8 cellular contexts compared by ENCODE assay signal in genomic region chrX:3548743-3549441, GRCh38.
DNase-seq lines count a peak whose midpoint lies in the region; ATAC-seq and TF ChIP-seq lines count a peak whose summit lies in the region.

No MANE protein-coding gene starts in this region.

- TF ChIP-seq CTCF in AG04450 (IDR thresholded peaks at IDR 0.05; ENCODE audit: low read depth, low read length), result peak; percentile 47

- H3K4me3 Mint-ChIP-seq in stimulated activated effector memory CD8-positive, alpha-beta T cell treated with anti-CD3 and anti-CD28 coated beads, Interleukin-12 subunit alpha, Interleukin-12 subunit beta, amount 100 ng/mL, for 72 hours, result no peak overlapping the region

- DNase-seq in AG04450 (ENCODE audit: low read depth, low spot score) (peak; percentile 62), MV-4-11 (lab: John Stamatoyannopoulos, UW) (peak; percentile 70), left lobe of liver (ENCODE audit: low spot score) (no peak), NCI-H2029 (lab: John Stamatoyannopoulos, UW) (no peak)
- no peak for DNase-seq in NK-92 treated with Interleukin-12 subunit alpha and Interleukin-12 subunit beta, amount 100 ng/mL, for 24 hours (lab: John Stamatoyannopoulos, UW)
- DNase-seq in stimulated activated effector memory CD8-positive, alpha-beta T cell treated with anti-CD3 and anti-CD28 coated beads, Interleukin-12 subunit alpha, Interleukin-12 subunit beta, amount 100 ng/mL, for 72 hours (ENCODE audit: low spot score in 2 of 2), result no peak

- no peaks in the 10 kb centered on the region for H3K4me1 Mint-ChIP-seq in stimulated activated effector memory CD8-positive, alpha-beta T cell treated with anti-CD3 and anti-CD28 coated beads, Interleukin-12 subunit alpha, Interleukin-12 subunit beta, amount 100 ng/mL, for 72 hours

- H3K4me3 ChIP-seq in AG04450 (ENCODE audit: low read depth, low read length), result peak overlapping the region; percentile 40

- no peaks in the 10 kb centered on the region for H3K27me3 ChIP-seq in AG04450 (ENCODE audit: control insufficient read depth, insufficient read depth, low read length)

- H3K36me3 Mint-ChIP-seq in stimulated activated effector memory CD8-positive, alpha-beta T cell treated with anti-CD3 and anti-CD28 coated beads, Interleukin-12 subunit alpha, Interleukin-12 subunit beta, amount 100 ng/mL, for 72 hours, result no peaks in the 10 kb centered on the region

- H3K9me3 ChIP-seq in AG04450 (ENCODE audit: control insufficient read depth, insufficient read depth, low read length), result no peaks in the 10 kb centered on the region

- ATAC-seq in left lobe of liver, result peak; percentile 40
- ATAC-seq in GM18858 (IDR thresholded peaks at IDR 0.05; ENCODE audit: unreplicated experiment), result no peak
- no peak for ATAC-seq in stimulated activated effector memory CD8-positive, alpha-beta T cell treated with anti-CD3 and anti-CD28 coated beads, Interleukin-12 subunit alpha, Interleukin-12 subunit beta, amount 100 ng/mL, for 72 hours

- H3K27ac Mint-ChIP-seq in stimulated activated effector memory CD8-positive, alpha-beta T cell treated with anti-CD3 and anti-CD28 coated beads, Interleukin-12 subunit alpha, Interleukin-12 subunit beta, amount 100 ng/mL, for 72 hours, result no peak overlapping the region

- POLR2A ChIA-PET in AG04450 (lab: Yijun Ruan, JAX), result interaction anchor here (0.6 to 1.6 kb wide), 9 partner anchors 25 to 585 kb away, joined by 3 to 8 read pairs (median 4); a partner anchor contains a TSS

- no peaks in the 10 kb centered on the region for H3K9me3 Mint-ChIP-seq in stimulated activated effector memory CD8-positive, alpha-beta T cell treated with anti-CD3 and anti-CD28 coated beads, Interleukin-12 subunit alpha, Interleukin-12 subunit beta, amount 100 ng/mL, for 72 hours

- CTCF ChIA-PET in AG04450 (lab: Charles Lee), result interaction anchor here (0.6 to 2.6 kb wide), 19 partner anchors 22 to 513 kb away, joined by 3 to 16 read pairs (median 4); no protein-coding TSS in a partner anchor

- H3K27ac ChIP-seq in AG04450 (ENCODE audit: low read depth, low read length), result peak overlapping the region; percentile 75
- peak overlapping the region; percentile 48 for H3K27ac ChIP-seq in angular gyrus (ENCODE audit: low read depth, low read length)

Comparison
In these comparisons a context has a peak if more than half of its experiments do, and no peak if none do; other contexts are left out.
1. DNase-seq: peak in AG04450 (single experiment) and MV-4-11 (single experiment); none in left lobe of liver (single experiment), NK-92 treated with Interleukin-12 subunit alpha and Interleukin-12 subunit beta, amount 100 ng/mL, for 24 hours (single experiment), stimulated activated effector memory CD8-positive, alpha-beta T cell treated with anti-CD3 and anti-CD28 coated beads, Interleukin-12 subunit alpha, Interleukin-12 subunit beta, amount 100 ng/mL, for 72 hours (0 of 2) and NCI-H2029 (single experiment).